Comparison of ENCODE assay signal across 9 cellular contexts in the genomic region with DNA sequence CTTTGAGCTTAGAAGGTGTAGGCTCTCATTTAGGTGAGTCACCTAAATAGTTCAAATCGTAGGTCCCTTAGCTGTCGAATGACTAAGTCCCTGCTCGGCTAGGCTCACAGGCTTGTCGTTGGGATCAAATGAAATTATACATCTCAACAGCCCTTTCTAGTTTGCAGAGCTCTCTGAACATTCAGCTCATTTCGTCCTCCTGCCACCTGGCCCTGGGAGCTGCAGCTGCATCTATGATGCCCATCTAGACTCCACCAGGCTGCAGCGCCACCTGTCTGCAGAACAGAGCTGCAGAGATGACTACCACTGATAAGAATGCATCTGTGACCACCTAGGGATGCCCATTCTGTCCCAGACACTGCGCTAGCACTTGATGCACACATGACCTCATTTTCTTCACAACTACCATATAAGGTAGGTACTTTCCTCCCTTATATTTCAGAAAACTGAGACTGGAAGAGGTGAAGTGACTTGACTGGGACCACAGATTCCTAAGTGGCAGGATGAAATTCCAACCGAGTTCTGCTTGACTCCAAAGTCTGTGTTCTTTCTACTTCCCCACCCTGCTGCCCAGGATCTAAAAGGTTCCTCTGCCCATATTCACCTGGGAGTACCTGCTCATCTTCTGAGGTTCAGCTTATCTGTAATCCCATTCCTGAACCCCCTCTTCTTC.
DNase-seq lines count a peak whose midpoint lies in the region; ATAC-seq, FAIRE-seq and TF ChIP-seq lines count a peak whose summit lies in the region.
"Had no signal": no experiment of that assay in that cellular context is flagged by ENCODE, and none has a peak within 500 bp of the region (broad histone marks: within the 10 kb centered on the region; RNA-seq: fewer than 3 reads in every experiment).

No MANE protein-coding gene starts in this region.

- no peak overlapping the region for H3K4me3 Mint-ChIP-seq in nephron
- H3K4me3 Mint-ChIP-seq: activated B cell treated with CpG ODN at 0.5 μM for 24 hours had no signal

- H3F3A ChIP-seq in SU-DHL-6 (ENCODE audit: insufficient read depth) = no peaks in the 10 kb centered on the region

- peak; percentile 70 for ATAC-seq in GM21619 (IDR thresholded peaks at IDR 0.05; ENCODE audit: unreplicated experiment)
- no peak for ATAC-seq in GM21390 (IDR thresholded peaks at IDR 0.05; ENCODE audit: unreplicated experiment)

- H3K27me3 ChIP-seq in SU-DHL-6 (ENCODE audit: low read length) = no peaks in the 10 kb centered on the region

- no peak for FAIRE-seq in D721Med (lab: Jason Lieb, UNC)

- no peaks in the 10 kb centered on the region for H3K9me3 Mint-ChIP-seq in nephron
- H3K9me3 Mint-ChIP-seq: activated B cell treated with CpG ODN at 0.5 μM for 24 hours had no signal

- H2AFZ ChIP-seq in SU-DHL-6 (ENCODE audit: low read depth, low read length, severe bottlenecking) = no peak overlapping the region

- no peaks in the 10 kb centered on the region for H4K20me1 ChIP-seq in SU-DHL-6 (ENCODE audit: low read depth, low read length)

- no peaks in the 10 kb centered on the region for H3K27me3 Mint-ChIP-seq in nephron (ENCODE audit: low read depth)

- no peaks in the 10 kb centered on the region for H3K79me2 ChIP-seq in SU-DHL-6 (ENCODE audit: insufficient read depth, low read length)

- no peaks in the 10 kb centered on the region for H3K9me2 ChIP-seq in SU-DHL-6 (replicated peaks; ENCODE audit: insufficient read depth, low read length)

- no peak overlapping the region for H3K4me3 ChIP-seq in SU-DHL-6 (ENCODE audit: insufficient read depth, low read length, poor library complexity, severe bottlenecking)

- no peak overlapping the region for H3K27ac Mint-ChIP-seq in nephron
- H3K27ac Mint-ChIP-seq: activated B cell treated with CpG ODN at 0.5 μM for 24 hours had no signal

- DNase-seq in D721Med (ENCODE audit: insufficient read length, low spot score) = no peak
- peak; percentile 89 for DNase-seq in NCI-H1092 treated with DMSO at 0.1 percent for 48 hours (lab: John Stamatoyannopoulos, UW)
- DNase-seq in ecto neural progenitor cell (ENCODE audit: low spot score) = peak; percentile 81
- DNase-seq in GF-D8 (lab: John Stamatoyannopoulos, UW) = no peak
- DNase-seq: activated B cell treated with CpG ODN at 0.5 μM for 24 hours had no signal

- H3K36me3 ChIP-seq in SU-DHL-6 (ENCODE audit: low read length) = no peaks in the 10 kb centered on the region

- no peaks in the 10 kb centered on the region for H3K9me3 ChIP-seq in SU-DHL-6 (ENCODE audit: insufficient read depth, low read length)

- no peak overlapping the region for H3K4me2 ChIP-seq in SU-DHL-6 (ENCODE audit: low read depth, low read length, poor library complexity, severe bottlenecking)

- H3K9ac ChIP-seq in SU-DHL-6 (ENCODE audit: low read length) = no peak overlapping the region

- H3K4me1 Mint-ChIP-seq in nephron = no peaks in the 10 kb centered on the region
- H3K4me1 Mint-ChIP-seq: activated B cell treated with CpG ODN at 0.5 μM for 24 hours had no signal

- H3K27ac ChIP-seq in SU-DHL-6 (ENCODE audit: low read depth, low read length) = no peak overlapping the region

- TF ChIP-seq CTCF in D721Med (IDR thresholded peaks at IDR 0.05; ENCODE audit: insufficient read depth, missing control alignments) (peak; percentile 90), SU-DHL-6 (IDR thresholded peaks at IDR 0.05; ENCODE audit: insufficient read depth, low read length, poor library complexity, severe bottlenecking) (peak; percentile 69), nephron (IDR thresholded peaks at IDR 0.05; ENCODE audit: unreplicated experiment in 3 of 3) (peak; percentile 43 to 70 (median 65))

- peaks cover 56% of the 10 kb centered on the region for H3K36me3 Mint-ChIP-seq in nephron (ENCODE audit: low read depth)

Comparison
In these comparisons a context has a peak if more than half of its experiments do, and no peak if none do; other contexts are left out.
1. DNase-seq: peak in NCI-H1092 treated with DMSO at 0.1 percent for 48 hours (single experiment) and ecto neural progenitor cell (single experiment); none in D721Med (single experiment) and GF-D8 (single experiment).
2. Peak in every context shown above with its lines, with median percentiles within 50 percentile points of each other: CTCF ChIP-seq.